21 cellular contexts compared by ENCODE assay signal in the genomic region with DNA sequence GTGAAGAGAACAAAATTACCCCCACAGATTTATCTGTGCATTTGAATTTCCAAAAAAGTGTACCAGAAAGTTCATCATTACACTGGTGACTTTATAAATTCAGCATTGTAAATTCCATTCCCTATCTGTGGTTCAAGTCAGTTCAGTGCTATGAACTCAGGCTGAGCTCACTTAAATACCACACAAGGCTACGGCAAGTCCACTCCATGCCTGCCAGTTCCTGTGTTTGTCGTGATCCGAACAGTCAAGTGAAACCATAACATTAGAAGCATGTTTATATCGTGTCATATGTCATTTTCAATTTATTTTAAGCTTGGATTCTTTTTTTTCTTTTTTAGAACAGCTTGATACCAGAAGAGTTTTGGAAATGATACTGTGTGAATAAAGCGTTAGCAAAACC. TPM values are rescaled to one million over a fixed set of nuclear protein-coding genes. Genes with fewer than 3 reads are reported as not detected.
DNase-seq lines count a peak whose midpoint lies in the region; ATAC-seq and TF ChIP-seq lines count a peak whose summit lies in the region.
"Had no signal": no experiment of that assay in that cellular context is flagged by ENCODE, and none has a peak within 500 bp of the region (broad histone marks: within the 10 kb centered on the region; RNA-seq: fewer than 3 reads in every experiment).

No MANE protein-coding gene starts in this region.

- 65% methylated on average over 5 of the region's 5 CpGs for WGBS in smooth muscle cell (ENCODE audit: low lambda C conversion rate)

- H3K27me3 Mint-ChIP-seq in chondrocyte (ENCODE audit: low read depth): no peaks in the 10 kb centered on the region
- H3K27me3 Mint-ChIP-seq: IgD-negative memory B cell had no signal

- H3K4me1 ChIP-seq in DOHH2 (ENCODE audit: control insufficient read depth, low read length) (peaks cover 74% of the 10 kb centered on the region), smooth muscle cell (ENCODE audit: low read depth) (no peaks in the 10 kb centered on the region), breast epithelium (no peaks in the 10 kb centered on the region)
- H3K4me1 ChIP-seq: Peyer's patch had no signal

- H3K79me2 ChIP-seq in DOHH2 (ENCODE audit: control insufficient read depth, low read length): peaks cover 10% of the 10 kb centered on the region
- H3K79me2 ChIP-seq in smooth muscle cell (ENCODE audit: low read depth): no peaks in the 10 kb centered on the region

- H3K4me2 ChIP-seq in DOHH2 (ENCODE audit: low read length): peak overlapping the region; percentile 73; the same call in 1 of the 2 replicates
- H3K4me2 ChIP-seq in smooth muscle cell: peak overlapping the region; percentile 29

- H3K9me3 Mint-ChIP-seq in chondrocyte (ENCODE audit: low read depth): no peaks in the 10 kb centered on the region
- H3K9me3 Mint-ChIP-seq: IgD-negative memory B cell had no signal

- H3F3A ChIP-seq in DOHH2 (ENCODE audit: control insufficient read depth, insufficient read depth): no peaks in the 10 kb centered on the region
- H3F3A ChIP-seq in smooth muscle cell (ENCODE audit: low read depth): peaks cover 11% of the 10 kb centered on the region

- H3K27me3 ChIP-seq in DOHH2 (ENCODE audit: control insufficient read depth, low read length) (no peaks in the 10 kb centered on the region), brain microvascular endothelial cell (replicated peaks) (no peaks in the 10 kb centered on the region), smooth muscle cell (ENCODE audit: low read depth) (no peaks in the 10 kb centered on the region), breast epithelium (no peaks in the 10 kb centered on the region)
- H3K27me3 ChIP-seq: BLaER1, Peyer's patch had no signal

- H3K36me3 ChIP-seq in DOHH2 (ENCODE audit: control insufficient read depth, low read length) (no peaks in the 10 kb centered on the region), brain microvascular endothelial cell (replicated peaks) (no peaks in the 10 kb centered on the region), smooth muscle cell (ENCODE audit: low read depth) (no peaks in the 10 kb centered on the region), breast epithelium (no peaks in the 10 kb centered on the region)
- H3K36me3 ChIP-seq: BLaER1, Peyer's patch had no signal

- TF ChIP-seq CTCF in DOHH2 (IDR thresholded peaks at IDR 0.05; ENCODE audit: low read depth, low read length, poor library complexity, severe bottlenecking) (no peak), brain microvascular endothelial cell (IDR thresholded peaks at IDR 0.05; ENCODE audit: low read depth, low read length, missing control alignments) (no peak), smooth muscle cell (IDR thresholded peaks at IDR 0.05; ENCODE audit: borderline replicate concordance, insufficient read depth, poor library complexity, severe bottlenecking) (no peak), breast epithelium (IDR thresholded peaks at IDR 0.05) (no peak), chondrocyte (IDR thresholded peaks at IDR 0.05) (no peak)

- TF ChIP-seq POLR2A in breast epithelium (IDR thresholded peaks at IDR 0.05): no peak

- ATAC-seq in left lobe of liver: peak; percentile 72
- ATAC-seq: Right ventricle myocardium inferior had no signal

- DNase-seq in brain microvascular endothelial cell: peak; percentile 59
- no peak for DNase-seq in left lobe of liver (ENCODE audit: low spot score)
- DNase-seq in smooth muscle cell (lab: John Stamatoyannopoulos, UW; ENCODE audit: unreplicated experiment): no peak
- no peak for DNase-seq in breast epithelium (ENCODE audit: low spot score in 2 of 2)
- no peak for DNase-seq in chondrocyte (ENCODE audit: low spot score)
- DNase-seq in UCSD-AML1 (lab: John Stamatoyannopoulos, UW; ENCODE audit: unreplicated experiment): no peak
- DNase-seq: ACHN; CD8-positive, alpha-beta memory T cell; H7; MM.1S; NCI-H1105; NCI-H1694 treated with DMSO at 0.1 percent for 48 hours; NCI-H2107; NCI-H2227 treated with DMSO at 0.1 percent for 48 hours; NCI-H524; Peyer's patch had no signal

- no peak overlapping the region for H3K27ac ChIP-seq in DOHH2 (ENCODE audit: low read depth, low read length)
- no peak overlapping the region for H3K27ac ChIP-seq in brain microvascular endothelial cell
- peak overlapping the region; percentile 52 for H3K27ac ChIP-seq in smooth muscle cell (ENCODE audit: low read depth)
- H3K27ac ChIP-seq in breast epithelium: no peak overlapping the region
- H3K27ac ChIP-seq: Peyer's patch had no signal

- no peak overlapping the region for H3K27ac Mint-ChIP-seq in chondrocyte (ENCODE audit: unreplicated experiment)
- H3K27ac Mint-ChIP-seq: CD8-positive, alpha-beta memory T cell; IgD-negative memory B cell had no signal

- in situ Hi-C loops in brain microvascular endothelial cell (cut with HindIII; ENCODE audit: low pct_ligation_motif_present, low sequenced_read_pairs): no loop called here

- H4K20me1 ChIP-seq in DOHH2 (ENCODE audit: control insufficient read depth, insufficient read depth, low read depth, low read length): no peaks in the 10 kb centered on the region
- no peaks in the 10 kb centered on the region for H4K20me1 ChIP-seq in smooth muscle cell (ENCODE audit: low read depth)
- H4K20me1 ChIP-seq: BLaER1 had no signal

- H3K9me2 ChIP-seq in DOHH2 (replicated peaks; ENCODE audit: control insufficient read depth, low read length): no peaks in the 10 kb centered on the region

- H3K9ac ChIP-seq in smooth muscle cell (ENCODE audit: low read depth): no peak overlapping the region
- H3K9ac ChIP-seq: BLaER1 had no signal

- intact Hi-C loops in breast epithelium (cut with DNase I; ENCODE audit: low total_unique reads): no loop called here

- no peaks in the 10 kb centered on the region for H3K36me3 Mint-ChIP-seq in chondrocyte (ENCODE audit: low read depth)
- H3K36me3 Mint-ChIP-seq: CD8-positive, alpha-beta memory T cell; IgD-negative memory B cell had no signal

- H3K4me1 Mint-ChIP-seq in chondrocyte (ENCODE audit: low read depth): no peaks in the 10 kb centered on the region
- H3K4me1 Mint-ChIP-seq: CD8-positive, alpha-beta memory T cell had no signal

- H2AFZ ChIP-seq in smooth muscle cell (ENCODE audit: low read depth): peak overlapping the region; percentile 7

- H3K4me3 ChIP-seq in DOHH2 (ENCODE audit: low read length): no peak overlapping the region
- H3K4me3 ChIP-seq in brain microvascular endothelial cell (ENCODE audit: low read depth, low read length): no peak overlapping the region
- no peak overlapping the region for H3K4me3 ChIP-seq in smooth muscle cell
- H3K4me3 ChIP-seq in breast epithelium: no peak overlapping the region
- H3K4me3 ChIP-seq: BLaER1, Peyer's patch had no signal

- H3K9me3 ChIP-seq in DOHH2 (ENCODE audit: control insufficient read depth, insufficient read depth, low read length): no peaks in the 10 kb centered on the region
- H3K9me3 ChIP-seq in smooth muscle cell (replicated peaks; ENCODE audit: low read depth): no peaks in the 10 kb centered on the region
- H3K9me3 ChIP-seq in breast epithelium: no peaks in the 10 kb centered on the region
- H3K9me3 ChIP-seq: BLaER1, Peyer's patch had no signal

- H3K4me3 Mint-ChIP-seq in chondrocyte (ENCODE audit: unreplicated experiment): no peak overlapping the region
- H3K4me3 Mint-ChIP-seq: CD8-positive, alpha-beta memory T cell; IgD-negative memory B cell had no signal

RNA-seq across cellular contexts. Expression of gene MBL2, which starts 14.8 kb away (rescaled TPM):
- total RNA-seq in left lobe of liver: 108 TPM
- total RNA-seq in smooth muscle cell: 0.04 TPM in 1 of 2 replicates, not detected in the other
- polyA plus RNA-seq in smooth muscle cell: not detected in 2 replicates
- total RNA-seq in breast epithelium: not detected
- total RNA-seq in chondrocyte: not detected in 3 replicates
- total RNA-seq: CD8-positive, alpha-beta memory T cell; Daoy; H7; Peyer's patch; Right ventricle myocardium inferior had no signal
- polyA plus RNA-seq: CD8-positive, alpha-beta memory T cell; IgD-negative memory B cell had no signal

Comparison
In these comparisons a context has a peak if more than half of its experiments do, and no peak if none do; other contexts are left out.
1. RNA of gene MBL2, which starts 14.8 kb away (total RNA-seq): 108 TPM in left lobe of liver (single experiment); 0.04 TPM in smooth muscle cell, not detected in breast epithelium and not detected in chondrocyte; every median in the first group is over 100 times any median in the second.